ENCODE assay signal across 1 cellular context in genomic region chr19:45866400-45867176, GRCh38.
A peak's percentile ranks its signal among the peaks of the same experiment; 100 is the strongest.
TF ChIP-seq lines count a peak whose summit lies in the region.

No MANE protein-coding gene starts in this region.

TF ChIP-seq in HepG2, 621 proteins besides CTCF, POLR2A, EP300 and RAD21 (continues in another document):
- no peak for TF ChIP-seq TOPORS (CRISPR knock-in tag; IDR thresholded peaks at IDR 0.05)
- no peak for TF ChIP-seq PHF5A (CRISPR knock-in tag; IDR thresholded peaks at IDR 0.05; ENCODE audit: low read depth, unreplicated experiment)
- 0 out of 2 replicates have a peak, but pooled peaks have one; percentile 10 for TF ChIP-seq ZFX (CRISPR knock-in tag; IDR thresholded peaks at IDR 0.05; ENCODE audit: low read depth)
- TF ChIP-seq LCORL (IDR thresholded peaks at IDR 0.05) = no peak
- 0 out of 2 replicates have a peak, but pooled peaks have one; percentile 27 for TF ChIP-seq LCORL (CRISPR knock-in tag; IDR thresholded peaks at IDR 0.05)
- no peak for TF ChIP-seq KDM2A (CRISPR knock-in tag; IDR thresholded peaks at IDR 0.05; ENCODE audit: borderline replicate concordance, low read depth)
- TF ChIP-seq ZKSCAN8 (CRISPR knock-in tag; IDR thresholded peaks at IDR 0.05; ENCODE audit: borderline replicate concordance) = no peak
- no peak for TF ChIP-seq ZNF253 (CRISPR knock-in tag; IDR thresholded peaks at IDR 0.05; ENCODE audit: borderline replicate concordance)
- TF ChIP-seq RFXANK (CRISPR knock-in tag; IDR thresholded peaks at IDR 0.05) = no peak
- no peak for TF ChIP-seq NR1H2 (CRISPR knock-in tag; IDR thresholded peaks at IDR 0.05; ENCODE audit: borderline replicate concordance, low read depth)
- no peak for TF ChIP-seq ZBTB10 (CRISPR knock-in tag; IDR thresholded peaks at IDR 0.05; ENCODE audit: borderline replicate concordance)
- no peak for TF ChIP-seq HIC2 (CRISPR knock-in tag; IDR thresholded peaks at IDR 0.05; ENCODE audit: low read depth)
- no peak for TF ChIP-seq ZBTB20 (CRISPR knock-in tag; IDR thresholded peaks at IDR 0.05; ENCODE audit: borderline replicate concordance, low read depth)
- no peak for TF ChIP-seq MYPOP (CRISPR knock-in tag; IDR thresholded peaks at IDR 0.05)
- no peak for TF ChIP-seq RFXAP (CRISPR knock-in tag; IDR thresholded peaks at IDR 0.05; ENCODE audit: borderline replicate concordance)
- TF ChIP-seq MEIS1 (CRISPR knock-in tag; IDR thresholded peaks at IDR 0.05; ENCODE audit: borderline replicate concordance) = no peak
- no peak for TF ChIP-seq DRAP1 (CRISPR knock-in tag; IDR thresholded peaks at IDR 0.05)
- no peak for TF ChIP-seq ZNF652 (CRISPR knock-in tag; IDR thresholded peaks at IDR 0.05; ENCODE audit: borderline replicate concordance, low read depth)
- no peak for TF ChIP-seq NKX3-1 (CRISPR knock-in tag; IDR thresholded peaks at IDR 0.05)
- no peak for TF ChIP-seq HOXA5 (CRISPR knock-in tag; IDR thresholded peaks at IDR 0.05)
- no peak for TF ChIP-seq NCOA1 (CRISPR knock-in tag; IDR thresholded peaks at IDR 0.05)
- no peak for TF ChIP-seq LBX2 (CRISPR knock-in tag; IDR thresholded peaks at IDR 0.05; ENCODE audit: borderline replicate concordance)
- TF ChIP-seq ZFP37 (CRISPR knock-in tag; IDR thresholded peaks at IDR 0.05; ENCODE audit: borderline replicate concordance) = no peak
- no peak; the same call in 1 of the 2 replicates for TF ChIP-seq ZNF687 (CRISPR knock-in tag; IDR thresholded peaks at IDR 0.05)
- no peak for TF ChIP-seq HMG20B (CRISPR knock-in tag; conservative IDR thresholded peaks at IDR 0.05)
- TF ChIP-seq DR1 (CRISPR knock-in tag; IDR thresholded peaks at IDR 0.05) = no peak
- peak; percentile 27; the same call in 1 of the 2 replicates for TF ChIP-seq ZFP91 (CRISPR knock-in tag; IDR thresholded peaks at IDR 0.05; ENCODE audit: borderline replicate concordance)
- TF ChIP-seq MXD4 (CRISPR knock-in tag; IDR thresholded peaks at IDR 0.05) = no peak
- TF ChIP-seq GATAD2A (CRISPR knock-in tag; IDR thresholded peaks at IDR 0.05) = no peak
- no peak for TF ChIP-seq CEBPB (IDR thresholded peaks at IDR 0.05; ENCODE audit: borderline replicate concordance, low read depth, low read length)
- TF ChIP-seq THYN1 (CRISPR knock-in tag; IDR thresholded peaks at IDR 0.05; ENCODE audit: borderline replicate concordance, low read depth) = no peak
- no peak for TF ChIP-seq ZNF549 (CRISPR knock-in tag; IDR thresholded peaks at IDR 0.05)
- 0 out of 2 replicates have a peak, but pooled peaks have one; percentile 52 for TF ChIP-seq ZNF224 (CRISPR knock-in tag; IDR thresholded peaks at IDR 0.05)
- no peak for TF ChIP-seq RELA (CRISPR knock-in tag; IDR thresholded peaks at IDR 0.05)
- TF ChIP-seq ZNF160 (CRISPR knock-in tag; IDR thresholded peaks at IDR 0.05) = no peak
- TF ChIP-seq DPF2 (CRISPR knock-in tag; IDR thresholded peaks at IDR 0.05; ENCODE audit: borderline replicate concordance, low read depth) = no peak
- TF ChIP-seq FOXM1 (CRISPR knock-in tag; IDR thresholded peaks at IDR 0.05) = no peak
- no peak for TF ChIP-seq EEA1 (CRISPR knock-in tag; IDR thresholded peaks at IDR 0.05; ENCODE audit: borderline replicate concordance)
- TF ChIP-seq AGO2 (optimal IDR thresholded peaks at IDR 0.05; ENCODE audit: low read depth, low read length) = peak; percentile 64
- TF ChIP-seq FOXK2 (IDR thresholded peaks at IDR 0.05) = no peak
- TF ChIP-seq ZNF567 (CRISPR knock-in tag; IDR thresholded peaks at IDR 0.05; ENCODE audit: borderline replicate concordance) = no peak
- TF ChIP-seq BATF2 (CRISPR knock-in tag; IDR thresholded peaks at IDR 0.05) = no peak
- 0 out of 2 replicates have a peak, but pooled peaks have one; percentile 20 for TF ChIP-seq ZNF891 (CRISPR knock-in tag; IDR thresholded peaks at IDR 0.05)
- no peak for TF ChIP-seq ZNF883 (CRISPR knock-in tag; IDR thresholded peaks at IDR 0.05; ENCODE audit: not compliant biosample characterization)
- TF ChIP-seq ZNF180 (CRISPR knock-in tag; IDR thresholded peaks at IDR 0.05; ENCODE audit: borderline replicate concordance, low read depth) = no peak
- no peak for TF ChIP-seq RFX5 (IDR thresholded peaks at IDR 0.05; ENCODE audit: low read depth, low read length)
- TF ChIP-seq ZNF792 (CRISPR knock-in tag; IDR thresholded peaks at IDR 0.05) = no peak
- no peak for TF ChIP-seq ZSCAN20 (CRISPR knock-in tag; IDR thresholded peaks at IDR 0.05; ENCODE audit: borderline replicate concordance)
- no peak for TF ChIP-seq ZNF777 (CRISPR knock-in tag; IDR thresholded peaks at IDR 0.05)
- no peak for TF ChIP-seq ZNF747 (CRISPR knock-in tag; IDR thresholded peaks at IDR 0.05; ENCODE audit: borderline replicate concordance)
- TF ChIP-seq SMAD1 (CRISPR knock-in tag; IDR thresholded peaks at IDR 0.05; ENCODE audit: borderline replicate concordance, low read depth) = no peak
- no peak for TF ChIP-seq KAT7 (CRISPR knock-in tag; IDR thresholded peaks at IDR 0.05; ENCODE audit: borderline replicate concordance)
- TF ChIP-seq KLF11 (CRISPR knock-in tag; IDR thresholded peaks at IDR 0.05) = no peak
- no peak for TF ChIP-seq HDAC6 (IDR thresholded peaks at IDR 0.05; ENCODE audit: low read depth, low read length)
- no peak for TF ChIP-seq ATM (IDR thresholded peaks at IDR 0.05; ENCODE audit: borderline replicate concordance)
- no peak for TF ChIP-seq FOXP4 (CRISPR knock-in tag; IDR thresholded peaks at IDR 0.05)
- no peak for TF ChIP-seq TSC22D2 (CRISPR knock-in tag; IDR thresholded peaks at IDR 0.05; ENCODE audit: borderline replicate concordance)
- TF ChIP-seq FOXP1 (IDR thresholded peaks at IDR 0.05) = no peak
- no peak for TF ChIP-seq FOXP1 (CRISPR knock-in tag; IDR thresholded peaks at IDR 0.05)
- no peak for TF ChIP-seq ZNF350 (CRISPR knock-in tag; IDR thresholded peaks at IDR 0.05; ENCODE audit: borderline replicate concordance, low read depth)
- no peak for TF ChIP-seq ZNF605 (CRISPR knock-in tag; IDR thresholded peaks at IDR 0.05)
